In genomic region chr4:105896984-105897760, GRCh38 we compare ENCODE assay signal across 16 cellular contexts. TPM values are rescaled to one million over a fixed set of nuclear protein-coding genes. Genes with fewer than 3 reads are reported as not detected.
DNase-seq lines count a peak whose midpoint lies in the region; ATAC-seq and TF ChIP-seq lines count a peak whose summit lies in the region.
"Had no signal": no experiment of that assay in that cellular context is flagged by ENCODE, and none has a peak within 500 bp of the region (broad histone marks: within the 10 kb centered on the region; RNA-seq: fewer than 3 reads in every experiment).

No MANE protein-coding gene starts in this region.

- no peak overlapping the region for H2BK5ac ChIP-seq in mesenchymal stem cell (ENCODE audit: low read depth, low read length, poor library complexity, severe bottlenecking)

- H3K27ac ChIP-seq in mesenchymal stem cell (ENCODE audit: low read length, poor library complexity, severe bottlenecking) = no peak overlapping the region
- H3K27ac ChIP-seq: BLaER1, HL-60, WERI-Rb-1 had no signal

- H3K27me3 Mint-ChIP-seq in osteocyte (ENCODE audit: unreplicated experiment) = peaks cover 91% of the 10 kb centered on the region

- no peaks in the 10 kb centered on the region for H3K79me1 ChIP-seq in mesenchymal stem cell (replicated peaks; ENCODE audit: low read length, poor library complexity, severe bottlenecking)

- H2AFZ ChIP-seq in mesenchymal stem cell (ENCODE audit: low read depth, low read length) = no peak overlapping the region

- H3K4me3 ChIP-seq in GM12865 (ENCODE audit: low read depth, low read length) = peak overlapping the region; percentile 54; the same call in 1 of the 2 replicates
- H3K4me3 ChIP-seq in endocrine pancreas (ENCODE audit: control insufficient read depth, insufficient read depth, low read length) = peak overlapping the region; percentile 48
- H3K4me3 ChIP-seq in mesenchymal stem cell (ENCODE audit: insufficient read depth in 1 of 2, low read depth in 1 of 2, low read length in 2 of 2) = no peak overlapping the region
- H3K4me3 ChIP-seq: BLaER1 had no signal

- peak overlapping the region; percentile 68 for H3K4me3 Mint-ChIP-seq in osteocyte (ENCODE audit: unreplicated experiment)

- H3K9me3 ChIP-seq in endocrine pancreas (ENCODE audit: control insufficient read depth, low read length) = no peaks in the 10 kb centered on the region
- peaks cover 4% of the 10 kb centered on the region for H3K9me3 ChIP-seq in mesenchymal stem cell (ENCODE audit: control insufficient read depth, low read length)

- WGBS in mesenchymal stem cell = no CpG with 5 or more reads among the region's 3 CpGs

- no peak overlapping the region for H2BK12ac ChIP-seq in mesenchymal stem cell (ENCODE audit: low read length in 2 of 2)

- ATAC-seq in HG03439 (IDR thresholded peaks at IDR 0.05; ENCODE audit: unreplicated experiment) (no peak), GM21737 (IDR thresholded peaks at IDR 0.05; ENCODE audit: unreplicated experiment) (no peak), HG02642 (IDR thresholded peaks at IDR 0.05; ENCODE audit: poor library complexity, unreplicated experiment) (no peak)

- no peak overlapping the region for H3K18ac ChIP-seq in mesenchymal stem cell (ENCODE audit: low read depth in 1 of 2, low read length in 2 of 2)

- H4K91ac ChIP-seq in mesenchymal stem cell (ENCODE audit: low read length) = no peak overlapping the region

- H3K9ac ChIP-seq in endocrine pancreas (ENCODE audit: control insufficient read depth, insufficient read depth, low read length) (no peak overlapping the region), mesenchymal stem cell (ENCODE audit: low read length) (no peak overlapping the region)
- H3K9ac ChIP-seq: BLaER1 had no signal

- H2AK5ac ChIP-seq in mesenchymal stem cell (ENCODE audit: low read length, severe bottlenecking) = no peak overlapping the region

- H3K9me3 Mint-ChIP-seq in osteocyte (ENCODE audit: unreplicated experiment) = no peaks in the 10 kb centered on the region
- H3K9me3 Mint-ChIP-seq: stimulated activated effector memory CD8-positive, alpha-beta T cell treated with anti-CD3 and anti-CD28 coated beads, Interleukin-12 subunit alpha, Interleukin-12 subunit beta, amount 100 ng/mL, for 72 hours had no signal

- H3K4me1 ChIP-seq in endocrine pancreas (ENCODE audit: control insufficient read depth, insufficient read depth, low read length) = no peaks in the 10 kb centered on the region
- peaks cover 15% of the 10 kb centered on the region for H3K4me1 ChIP-seq in mesenchymal stem cell (ENCODE audit: control insufficient read depth, insufficient read depth, low read depth, low read length)
- H3K4me1 ChIP-seq: BLaER1 had no signal

- H3K14ac ChIP-seq in mesenchymal stem cell (ENCODE audit: low read length in 2 of 2) = no peak overlapping the region

- H3K27me3 ChIP-seq in endocrine pancreas (ENCODE audit: control insufficient read depth, insufficient read depth, low read length) (peaks cover 6% of the 10 kb centered on the region), mesenchymal stem cell (ENCODE audit: control insufficient read depth in 1 of 2, insufficient read depth in 1 of 2, low read length in 2 of 2) (peaks cover 53 to 87% of the 10 kb centered on the region in 2 experiments)
- H3K27me3 ChIP-seq: BLaER1 had no signal

- TF ChIP-seq CTCF in GM12865 (IDR thresholded peaks at IDR 0.05; ENCODE audit: insufficient read depth, low read depth, low read length, missing control alignments) = no peak
- TF ChIP-seq CTCF in osteocyte (IDR thresholded peaks at IDR 0.05) = no peak

- no peak overlapping the region for H3K27ac Mint-ChIP-seq in osteocyte (ENCODE audit: unreplicated experiment)
- H3K27ac Mint-ChIP-seq: stimulated activated effector memory CD8-positive, alpha-beta T cell treated with anti-CD3 and anti-CD28 coated beads, Interleukin-12 subunit alpha, Interleukin-12 subunit beta, amount 100 ng/mL, for 72 hours had no signal

- H2BK120ac ChIP-seq in mesenchymal stem cell (ENCODE audit: low read depth, low read length) = no peak overlapping the region

- no peak overlapping the region for H3K23ac ChIP-seq in mesenchymal stem cell (ENCODE audit: low read length in 2 of 2)

- DNase-seq in GM12865 (ENCODE audit: low read depth) (no peak), LHCN-M2 (ENCODE audit: low read depth) (peak; percentile 5), osteocyte (ENCODE audit: extremely low spot score, unreplicated experiment) (no peak), mesenchymal stem cell (no peak)
- DNase-seq: amniotic stem cell; effector memory CD4-positive, alpha-beta T cell; occipital lobe; SHP77 had no signal

- H3K36me3 ChIP-seq in endocrine pancreas (ENCODE audit: control insufficient read depth, insufficient read depth, low read length) (no peaks in the 10 kb centered on the region), mesenchymal stem cell (ENCODE audit: control insufficient read depth in 1 of 2, insufficient read depth in 2 of 2, low read depth in 1 of 2, low read length in 2 of 2) (no peaks in the 10 kb centered on the region)
- H3K36me3 ChIP-seq: BLaER1, WERI-Rb-1 had no signal

- H4K8ac ChIP-seq in mesenchymal stem cell (ENCODE audit: low read length) = no peak overlapping the region

- H3K4me1 Mint-ChIP-seq in osteocyte (ENCODE audit: unreplicated experiment) = peaks cover 14% of the 10 kb centered on the region
- H3K4me1 Mint-ChIP-seq: stimulated activated effector memory CD8-positive, alpha-beta T cell treated with anti-CD3 and anti-CD28 coated beads, Interleukin-12 subunit alpha, Interleukin-12 subunit beta, amount 100 ng/mL, for 72 hours had no signal

- H3K36me3 Mint-ChIP-seq in osteocyte (ENCODE audit: unreplicated experiment) = no peaks in the 10 kb centered on the region
- H3K36me3 Mint-ChIP-seq: stimulated activated effector memory CD8-positive, alpha-beta T cell treated with anti-CD3 and anti-CD28 coated beads, Interleukin-12 subunit alpha, Interleukin-12 subunit beta, amount 100 ng/mL, for 72 hours had no signal

- no peak overlapping the region for H3K4ac ChIP-seq in mesenchymal stem cell (ENCODE audit: low read depth in 1 of 2, low read length in 2 of 2)

- no peak overlapping the region for H3K4me2 ChIP-seq in mesenchymal stem cell (ENCODE audit: low read length, poor library complexity, severe bottlenecking)
- H3K4me2 ChIP-seq: BLaER1 had no signal

- H2BK15ac ChIP-seq in mesenchymal stem cell (ENCODE audit: low read depth, poor library complexity, severe bottlenecking) = no peak overlapping the region

RNA-seq across cellular contexts. Expression of gene NPNT, which starts 1.9 kb away (rescaled TPM):
- total RNA-seq in LHCN-M2 (2014; rRNA removed) (not detected in 2 replicates), osteocyte (not detected in 2 replicates)
- 0.23 TPM for polyA plus RNA-seq in LHCN-M2 (2012)
- 0.83 TPM for polyA plus RNA-seq in mesenchymal stem cell (2013, experiment 1 of 2)
- polyA plus RNA-seq in mesenchymal stem cell (2013, experiment 2 of 2) = 0.60 TPM

Comparison
In these comparisons a context has a peak if more than half of its experiments do, and no peak if none do; other contexts are left out.
1. H3K4me3 ChIP-seq: peak in GM12865 (single experiment) and endocrine pancreas (single experiment); none in mesenchymal stem cell (0 of 2).